ENCODE assay signal across 8 cellular contexts in genomic region chr9:126491256-126491879, GRCh38.
DNase-seq lines count a peak whose midpoint lies in the region; ATAC-seq and TF ChIP-seq lines count a peak whose summit lies in the region.

No MANE protein-coding gene starts in this region.

- DNase-seq in SKM-1 treated with dmso at 0.1 percent for 144 hours (lab: John Stamatoyannopoulos, UW; ENCODE audit: unreplicated experiment), result peak; percentile 32
- no peak for DNase-seq in SKM-1 (lab: John Stamatoyannopoulos, UW; ENCODE audit: unreplicated experiment)
- peak; percentile 40 for DNase-seq in NCI-H1092 (lab: John Stamatoyannopoulos, UW)
- DNase-seq in T-helper 1 cell, result peak in 3 of 5 donors; percentile 43 to 55 (median 53)
- DNase-seq in colonic mucosa, result peak; percentile 55
- DNase-seq in right lobe of liver, result peak in 1 of 3 donors; percentile 18
- DNase-seq in stimulated activated effector memory CD8-positive, alpha-beta T cell treated with anti-CD3 and anti-CD28 coated beads, Interleukin-12 subunit alpha, Interleukin-12 subunit beta, amount 100 ng/mL, for 72 hours (ENCODE audit: low spot score in 2 of 2), result peak; percentile 60 to 74

- no peaks in the 10 kb centered on the region for H3K27me3 ChIP-seq in colonic mucosa
- H3K27me3 ChIP-seq in right lobe of liver, result no peaks in the 10 kb centered on the region

- no peak overlapping the region for H3K27ac Mint-ChIP-seq in stimulated activated effector memory CD8-positive, alpha-beta T cell treated with anti-CD3 and anti-CD28 coated beads, Interleukin-12 subunit alpha, Interleukin-12 subunit beta, amount 100 ng/mL, for 72 hours

- no peaks in the 10 kb centered on the region for H3K36me3 Mint-ChIP-seq in stimulated activated effector memory CD8-positive, alpha-beta T cell treated with anti-CD3 and anti-CD28 coated beads, Interleukin-12 subunit alpha, Interleukin-12 subunit beta, amount 100 ng/mL, for 72 hours

- 37% methylated on average over 11 of the region's 11 CpGs for WGBS in right lobe of liver (ENCODE audit: insufficient coverage, low coverage, low lambda C conversion rate, missing lambda C conversion rate)

- H3K4me3 Mint-ChIP-seq in stimulated activated effector memory CD8-positive, alpha-beta T cell treated with anti-CD3 and anti-CD28 coated beads, Interleukin-12 subunit alpha, Interleukin-12 subunit beta, amount 100 ng/mL, for 72 hours, result no peak overlapping the region

- TF ChIP-seq POLR2A in right lobe of liver (IDR thresholded peaks at IDR 0.05), result no peak

- H3K4me3 ChIP-seq in colonic mucosa (no peak overlapping the region), right lobe of liver (no peak overlapping the region)

- TF ChIP-seq CTCF in colonic mucosa (IDR thresholded peaks at IDR 0.05), result peak; percentile 94
- TF ChIP-seq CTCF in right lobe of liver (IDR thresholded peaks at IDR 0.05), result peak; percentile 88 to 94 (median 90)

- intact Hi-C loops in colonic mucosa (cut with DNase I) (no loop called here), right lobe of liver (cut with DNase I) (loop anchor here in 1 of 2 donors (10.0 kb wide), 1 partner anchor 177 kb away; no protein-coding TSS in a partner anchor)

- no peaks in the 10 kb centered on the region for H3K9me3 Mint-ChIP-seq in stimulated activated effector memory CD8-positive, alpha-beta T cell treated with anti-CD3 and anti-CD28 coated beads, Interleukin-12 subunit alpha, Interleukin-12 subunit beta, amount 100 ng/mL, for 72 hours

- H3K4me1 Mint-ChIP-seq in stimulated activated effector memory CD8-positive, alpha-beta T cell treated with anti-CD3 and anti-CD28 coated beads, Interleukin-12 subunit alpha, Interleukin-12 subunit beta, amount 100 ng/mL, for 72 hours, result peaks cover under 1% of the 10 kb centered on the region

- ATAC-seq in right lobe of liver (peak; percentile 67 to 83 (median 78)), GM21447 (IDR thresholded peaks at IDR 0.05; ENCODE audit: unreplicated experiment) (no peak)
- ATAC-seq in stimulated activated effector memory CD8-positive, alpha-beta T cell treated with anti-CD3 and anti-CD28 coated beads, Interleukin-12 subunit alpha, Interleukin-12 subunit beta, amount 100 ng/mL, for 72 hours, result peak; percentile 50

- H3K4me1 ChIP-seq in colonic mucosa, result no peaks in the 10 kb centered on the region
- no peaks in the 10 kb centered on the region for H3K4me1 ChIP-seq in right lobe of liver

- H3K36me3 ChIP-seq in colonic mucosa (no peaks in the 10 kb centered on the region), right lobe of liver (no peaks in the 10 kb centered on the region)

- H3K9me3 ChIP-seq in colonic mucosa (no peaks in the 10 kb centered on the region), right lobe of liver (no peaks in the 10 kb centered on the region)

- H3K27ac ChIP-seq in colonic mucosa, result no peak overlapping the region
- H3K27ac ChIP-seq in right lobe of liver, result no peak overlapping the region

- no peak overlapping the region for H3K9ac ChIP-seq in colonic mucosa (ENCODE audit: low read depth in 2 of 2, low read length in 2 of 2)
